In the genomic region with DNA sequence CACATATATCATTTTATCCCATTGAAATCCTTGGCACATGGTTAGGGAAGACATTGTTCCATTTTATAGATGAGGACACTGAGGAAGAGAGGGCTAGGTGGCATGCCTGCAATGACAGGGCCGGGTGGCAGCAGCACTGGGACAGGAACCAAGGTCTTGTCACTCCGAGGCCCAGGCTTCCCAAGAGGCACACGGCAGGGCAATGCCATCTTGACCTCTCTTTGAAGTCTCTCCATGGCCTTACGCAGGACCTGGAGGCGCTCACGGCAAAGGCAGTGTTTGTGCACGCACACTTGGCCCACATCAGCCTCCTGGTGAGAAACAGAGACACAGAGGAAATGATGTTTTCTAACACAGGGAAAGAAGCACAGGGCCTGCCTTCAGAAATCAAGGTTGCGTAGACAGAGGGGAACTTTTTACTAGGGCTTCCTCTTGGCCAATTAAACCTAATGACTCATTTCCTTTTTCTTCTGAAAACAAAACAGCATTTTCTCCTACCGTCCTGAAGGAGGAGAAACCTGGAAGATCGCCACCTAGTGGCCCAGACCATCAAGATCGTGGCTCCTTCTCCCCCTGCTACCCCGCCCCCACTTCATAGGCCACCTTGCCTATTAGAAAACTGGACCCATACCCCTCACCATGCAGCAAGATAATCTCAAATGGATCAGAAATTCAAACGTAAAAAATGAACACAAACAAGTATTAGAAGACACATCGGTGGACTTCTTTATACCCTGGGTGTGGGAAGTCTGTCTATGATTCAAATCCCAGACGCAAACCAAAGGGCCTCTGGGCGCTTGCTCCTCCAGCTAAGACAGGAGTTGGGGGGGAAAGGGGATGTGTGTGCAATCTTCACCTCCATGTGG, we compare ENCODE assay signal across 8 cellular contexts.
DNase-seq lines count a peak whose midpoint lies in the region; ATAC-seq and TF ChIP-seq lines count a peak whose summit lies in the region.

No MANE protein-coding gene starts in this region.

- H3K9me3 ChIP-seq in esophagus muscularis mucosa: no peaks in the 10 kb centered on the region
- H3K9me3 ChIP-seq in naive thymus-derived CD4-positive, alpha-beta T cell (ENCODE audit: control insufficient read depth in 2 of 3, low read length in 3 of 3): no peaks in the 10 kb centered on the region

- POLR2A ChIA-PET in naive thymus-derived CD4-positive, alpha-beta T cell (lab: Charles Lee): interaction anchor here (0.7 kb wide), 1 partner anchor 75 kb away, joined by 6 read pairs; a partner anchor contains a TSS

- no peaks in the 10 kb centered on the region for H3K36me3 ChIP-seq in esophagus muscularis mucosa
- no peaks in the 10 kb centered on the region for H3K36me3 ChIP-seq in naive thymus-derived CD4-positive, alpha-beta T cell (ENCODE audit: control insufficient read depth in 2 of 3, insufficient read depth in 3 of 3, low read length in 3 of 3)

- no peaks in the 10 kb centered on the region for H3K27me3 Mint-ChIP-seq in Calu3 (ENCODE audit: unreplicated experiment)
- peaks cover 0 to 12% (median 0%) of the 10 kb centered on the region in 5 donors for H3K27me3 Mint-ChIP-seq in naive thymus-derived CD4-positive, alpha-beta T cell

- BruUV-seq in Calu3 (replicated peaks; lab: Mats Ljungman, UMichigan): no TSS peak

- ATAC-seq in GM21360 (IDR thresholded peaks at IDR 0.05; ENCODE audit: unreplicated experiment): peak; percentile 78
- ATAC-seq in naive thymus-derived CD4-positive, alpha-beta T cell: peak; percentile 91
- ATAC-seq in stimulated activated effector memory CD8-positive, alpha-beta T cell treated with anti-CD3 and anti-CD28 coated beads, Interleukin-12 subunit alpha, Interleukin-12 subunit beta, amount 100 ng/mL, for 72 hours: peak; percentile 99

- peak; percentile 90 for DNase-seq in Calu3
- DNase-seq in HT-29 (ENCODE audit: low spot score): peak; percentile 96
- DNase-seq in OCI-M1 (lab: John Stamatoyannopoulos, UW): peak; percentile 94
- peak; percentile 78 for DNase-seq in activated T-cell treated with anti-CD3 and anti-CD28 coated beads for 48 hours (ENCODE audit: low read depth)
- peak; percentile 95 for DNase-seq in esophagus muscularis mucosa (ENCODE audit: extremely low spot score)
- DNase-seq in naive thymus-derived CD4-positive, alpha-beta T cell: peak; percentile 55 to 86 (median 77)
- peak; percentile 71 to 88 for DNase-seq in stimulated activated effector memory CD8-positive, alpha-beta T cell treated with anti-CD3 and anti-CD28 coated beads, Interleukin-12 subunit alpha, Interleukin-12 subunit beta, amount 100 ng/mL, for 72 hours (ENCODE audit: low spot score in 2 of 2)

- H3K36me3 Mint-ChIP-seq in Calu3 (ENCODE audit: insufficient read depth, unreplicated experiment): no peaks in the 10 kb centered on the region
- no peaks in the 10 kb centered on the region for H3K36me3 Mint-ChIP-seq in naive thymus-derived CD4-positive, alpha-beta T cell
- H3K36me3 Mint-ChIP-seq in stimulated activated effector memory CD8-positive, alpha-beta T cell treated with anti-CD3 and anti-CD28 coated beads, Interleukin-12 subunit alpha, Interleukin-12 subunit beta, amount 100 ng/mL, for 72 hours: peaks cover 5% of the 10 kb centered on the region

- H3K27me3 ChIP-seq in esophagus muscularis mucosa: no peaks in the 10 kb centered on the region
- H3K27me3 ChIP-seq in naive thymus-derived CD4-positive, alpha-beta T cell (ENCODE audit: control insufficient read depth in 2 of 2, insufficient read depth in 2 of 2, low read length in 2 of 2): no peaks in the 10 kb centered on the region

- TF ChIP-seq POLR2A in esophagus muscularis mucosa (IDR thresholded peaks at IDR 0.05; ENCODE audit: low read depth): no peak

- H3K4me1 ChIP-seq in esophagus muscularis mucosa: peaks cover 6 to 24% (median 12%) of the 10 kb centered on the region in 4 donors
- peaks cover 0 to 5% of the 10 kb centered on the region in 2 donors for H3K4me1 ChIP-seq in naive thymus-derived CD4-positive, alpha-beta T cell (ENCODE audit: control insufficient read depth in 2 of 2, insufficient read depth in 2 of 2, low read length in 2 of 2)

- H3K9me3 Mint-ChIP-seq in Calu3 (ENCODE audit: low read depth, unreplicated experiment): no peaks in the 10 kb centered on the region
- H3K9me3 Mint-ChIP-seq in naive thymus-derived CD4-positive, alpha-beta T cell: peaks cover 0 to 1% (median 0%) of the 10 kb centered on the region in 11 donors
- no peaks in the 10 kb centered on the region for H3K9me3 Mint-ChIP-seq in stimulated activated effector memory CD8-positive, alpha-beta T cell treated with anti-CD3 and anti-CD28 coated beads, Interleukin-12 subunit alpha, Interleukin-12 subunit beta, amount 100 ng/mL, for 72 hours

- WGBS in esophagus muscularis mucosa: 27% methylated on average over 14 of the region's 16 CpGs

- H3K4me1 Mint-ChIP-seq in Calu3 (ENCODE audit: low read depth, unreplicated experiment): peaks cover 32% of the 10 kb centered on the region
- H3K4me1 Mint-ChIP-seq in naive thymus-derived CD4-positive, alpha-beta T cell: peaks cover 8 to 20% (median 11%) of the 10 kb centered on the region in 7 donors
- peaks cover 31% of the 10 kb centered on the region for H3K4me1 Mint-ChIP-seq in stimulated activated effector memory CD8-positive, alpha-beta T cell treated with anti-CD3 and anti-CD28 coated beads, Interleukin-12 subunit alpha, Interleukin-12 subunit beta, amount 100 ng/mL, for 72 hours

- peak overlapping the region; percentile 20 to 37 (median 33) for H3K4me3 ChIP-seq in esophagus muscularis mucosa
- peak overlapping the region; percentile 41 for H3K4me3 ChIP-seq in naive thymus-derived CD4-positive, alpha-beta T cell (ENCODE audit: low read length)

- intact Hi-C loops in Calu3 (cut with micrococcal nuclease; ENCODE audit: unreplicated experiment): loop anchor here (2.0 kb wide), 1 partner anchor 73 kb away; no protein-coding TSS in a partner anchor
- intact Hi-C loops in esophagus muscularis mucosa (cut with DNase I): loop anchor here (2.0 to 5.0 kb wide), 2 partner anchors 72 to 155 kb away; a partner anchor contains a TSS
- intact Hi-C loops in naive thymus-derived CD4-positive, alpha-beta T cell (cut with micrococcal nuclease): loop anchor here (1.0 to 10.0 kb wide), 13 partner anchors 17 to 1015 kb away; a partner anchor contains a TSS

- CTCF ChIA-PET in Calu3 (lab: Charles Lee): no interaction called here
- CTCF ChIA-PET in naive thymus-derived CD4-positive, alpha-beta T cell (lab: Charles Lee): interaction anchor here (0.7 kb wide), 1 partner anchor 33 kb away, joined by 3 read pairs; no protein-coding TSS in a partner anchor

- peak; percentile 88 for TF ChIP-seq CTCF in Calu3 (IDR thresholded peaks at IDR 0.05; ENCODE audit: unreplicated experiment)
- TF ChIP-seq CTCF in esophagus muscularis mucosa (IDR thresholded peaks at IDR 0.05): peak; percentile 81 to 84 (median 83)

- no peak overlapping the region for H3K4me3 Mint-ChIP-seq in Calu3 (ENCODE audit: low read depth, unreplicated experiment)
- H3K4me3 Mint-ChIP-seq in naive thymus-derived CD4-positive, alpha-beta T cell: peak overlapping the region; percentile 32 to 81 (median 68)
- peak overlapping the region; percentile 49 for H3K4me3 Mint-ChIP-seq in stimulated activated effector memory CD8-positive, alpha-beta T cell treated with anti-CD3 and anti-CD28 coated beads, Interleukin-12 subunit alpha, Interleukin-12 subunit beta, amount 100 ng/mL, for 72 hours

- H3K27ac Mint-ChIP-seq in Calu3 (ENCODE audit: unreplicated experiment): peak overlapping the region; percentile 67
- peak overlapping the region; percentile 44 to 91 (median 89) for H3K27ac Mint-ChIP-seq in naive thymus-derived CD4-positive, alpha-beta T cell
- H3K27ac Mint-ChIP-seq in stimulated activated effector memory CD8-positive, alpha-beta T cell treated with anti-CD3 and anti-CD28 coated beads, Interleukin-12 subunit alpha, Interleukin-12 subunit beta, amount 100 ng/mL, for 72 hours: peak overlapping the region; percentile 92

- peak overlapping the region; percentile 65 to 78 (median 75) for H3K27ac ChIP-seq in esophagus muscularis mucosa (replicated peaks in 1 of 4)
- H3K27ac ChIP-seq in naive thymus-derived CD4-positive, alpha-beta T cell (ENCODE audit: low read depth, low read length): peak overlapping the region; percentile 82

- no peak for TF ChIP-seq EP300 in esophagus muscularis mucosa (IDR thresholded peaks at IDR 0.05)

Comparison
In these comparisons a context has a peak if more than half of its experiments do, and no peak if none do; other contexts are left out.
1. Peak in every context shown above with its lines: DNase-seq, ATAC-seq, H3K4me3 ChIP-seq and H3K27ac ChIP-seq.